Comparison of ENCODE assay signal across 32 cellular contexts in the genomic region with DNA sequence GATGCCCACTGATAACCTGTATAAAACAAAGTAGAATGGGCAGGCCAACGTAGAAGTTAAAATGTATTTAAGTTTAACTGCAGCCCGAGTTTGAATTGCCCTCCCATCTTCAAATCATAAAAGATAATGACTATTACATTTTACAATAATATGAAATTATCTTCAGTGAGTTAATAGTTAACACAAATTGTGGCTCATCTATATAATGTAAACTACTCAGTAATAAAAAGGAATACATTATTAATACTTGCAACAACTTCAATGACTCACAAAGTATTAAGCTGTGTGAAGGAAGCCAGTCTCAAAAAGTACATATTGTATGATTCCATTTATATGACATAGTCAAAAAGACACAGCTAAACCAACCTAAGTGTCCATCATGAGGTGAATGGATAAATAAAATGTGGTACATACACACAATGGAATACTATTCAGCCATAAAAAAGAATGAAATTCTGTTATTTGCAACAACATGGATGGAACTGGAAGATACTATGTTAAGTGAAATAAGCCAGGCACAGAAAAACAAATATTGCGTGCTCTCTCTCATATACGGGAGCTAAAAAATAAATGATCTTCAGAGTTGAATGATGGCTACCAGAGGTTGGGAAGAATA. TPM values are rescaled to one million over a fixed set of nuclear protein-coding genes. Genes with fewer than 3 reads are reported as not detected.
"Had no signal": no experiment of that assay in that cellular context is flagged by ENCODE, and none has a peak within 500 bp of the region (broad histone marks: within the 10 kb centered on the region; RNA-seq: fewer than 3 reads in every experiment).

No MANE protein-coding gene starts in this region.

- H3K27ac ChIP-seq: epithelial cell of prostate, gastrocnemius medialis, hepatocyte, left lung, ovary, psoas muscle, sigmoid colon, spleen, testis, tibial artery had no signal

- H3K4me3 ChIP-seq: gastrocnemius medialis, hepatocyte, left lung, ovary, psoas muscle, sigmoid colon, spleen, testis, tibial artery had no signal

- H3K27ac Mint-ChIP-seq: mesothelial cell of epicardium; nephron; stimulated activated memory B cell treated with anti-CD40 and anti-IgM and Interleukin-4, amounts not matched to agents 10 μg/mL and 1 μg/mL and 100 μg/mL, for 72 hours; type B pancreatic cell had no signal

- H3K9me3 Mint-ChIP-seq: type B pancreatic cell had no signal

- DNase-seq: cortex of kidney; foreskin fibroblast; gastrocnemius medialis; head of caudate nucleus; kidney; left lung; mesenchymal stem cell; naive thymus-derived CD4-positive, alpha-beta T cell; nucleus accumbens; ovary; posterior cingulate gyrus; psoas muscle; right cardiac atrium; sigmoid colon; spleen; stimulated activated CD4-positive, alpha-beta T cell treated with anti-CD3 and anti-CD28 coated beads, Interleukin-4, amount 100 ng/mL, for 4 hours; stimulated activated naive CD8-positive, alpha-beta T cell treated with anti-CD3 and anti-CD28 coated beads, Interleukin-15, Interleukin-2, amounts not matched to agents 100 U/mL and 50 U/mL, for 24 hours; substantia nigra; testis; tibial artery had no signal

- H3K4me3 Mint-ChIP-seq: mesothelial cell of epicardium; naive thymus-derived CD4-positive, alpha-beta T cell; nephron; stimulated activated memory B cell treated with anti-CD40 and anti-IgM and Interleukin-4, amounts not matched to agents 10 μg/mL and 1 μg/mL and 100 μg/mL, for 72 hours; type B pancreatic cell had no signal

- ATAC-seq: esophagus mucosa; gastrocnemius medialis; left lung; naive thymus-derived CD4-positive, alpha-beta T cell; psoas muscle; right cardiac atrium; stimulated activated memory B cell treated with anti-CD40 and anti-IgM and Interleukin-4, amounts not matched to agents 10 μg/mL and 1 μg/mL and 100 μg/mL, for 72 hours; stimulated activated naive CD8-positive, alpha-beta T cell treated with anti-CD3 and anti-CD28 coated beads, Interleukin-15, Interleukin-2, amounts not matched to agents 100 U/mL and 50 U/mL, for 24 hours had no signal

- H3K27me3 ChIP-seq: gastrocnemius medialis, hepatocyte, left lung, ovary, sigmoid colon, spleen, testis, tibial artery had no signal

- H3K9me3 ChIP-seq: gastrocnemius medialis, left lung, ovary, psoas muscle, sigmoid colon, spleen, testis, tibial artery had no signal

- H3K4me1 ChIP-seq: gastrocnemius medialis, left lung, psoas muscle, sigmoid colon, spleen, testis, tibial artery had no signal

- H3K36me3 ChIP-seq: ovary had no signal

- H3K27me3 Mint-ChIP-seq: naive thymus-derived CD4-positive, alpha-beta T cell; stimulated activated memory B cell treated with anti-CD40 and anti-IgM and Interleukin-4, amounts not matched to agents 10 μg/mL and 1 μg/mL and 100 μg/mL, for 72 hours; type B pancreatic cell had no signal

- H3K4me1 Mint-ChIP-seq: mesothelial cell of epicardium; nephron; stimulated activated memory B cell treated with anti-CD40 and anti-IgM and Interleukin-4, amounts not matched to agents 10 μg/mL and 1 μg/mL and 100 μg/mL, for 72 hours had no signal

RNA-seq across cellular contexts. Expression of a gene that starts 20.4 kb away (rescaled TPM):
- total RNA-seq: dermis microvascular lymphatic vessel endothelial cell; glomerular endothelial cell; lower leg skin; lung microvascular endothelial cell; naive thymus-derived CD4-positive, alpha-beta T cell; sigmoid colon; urinary bladder had no signal

RNA-seq across cellular contexts. Expression of a gene that starts 48.2 kb away (rescaled TPM):
- total RNA-seq: dermis microvascular lymphatic vessel endothelial cell; glomerular endothelial cell; lower leg skin; lung microvascular endothelial cell; mesothelial cell of epicardium; naive thymus-derived CD4-positive, alpha-beta T cell; sigmoid colon; urinary bladder had no signal

RNA-seq across cellular contexts. Expression of a gene that starts 50.8 kb away (rescaled TPM):
- total RNA-seq: glomerular endothelial cell, right cardiac atrium had no signal
